28 cellular contexts compared by ENCODE assay signal in genomic region chr7:900331-901040, GRCh38. TPM values are rescaled to one million over a fixed set of nuclear protein-coding genes. Genes with fewer than 3 reads are reported as not detected.
DNase-seq lines count a peak whose midpoint lies in the region; ATAC-seq, FAIRE-seq and TF ChIP-seq lines count a peak whose summit lies in the region.
"Had no signal": no experiment of that assay in that cellular context is flagged by ENCODE, and none has a peak within 500 bp of the region (broad histone marks: within the 10 kb centered on the region; RNA-seq: fewer than 3 reads in every experiment).

No MANE protein-coding gene starts in this region.

- no peaks in the 10 kb centered on the region for H3K9me1 ChIP-seq in K562 (ENCODE audit: control insufficient read depth, insufficient read depth, low read length)

- H3K36me3 ChIP-seq in K562 (ENCODE audit: control insufficient read depth, insufficient read depth, low read length) (peaks cover 28% of the 10 kb centered on the region; the same call in 2 of the 3 replicates), transverse colon (peaks cover 0 to 13% (median 5%) of the 10 kb centered on the region in 4 donors)
- H3K36me3 ChIP-seq: SJCRH30 had no signal

- H3K4me3 Mint-ChIP-seq in neural crest cell: peak overlapping the region; percentile 31
- H3K4me3 Mint-ChIP-seq: activated CD8-positive, alpha-beta T cell treated with anti-CD3 and anti-CD28 coated beads, Interleukin-2, amount 10 ng/mL, durations not matched to agents 7 days and 5 days; activated T-helper 17 cell treated with anti-CD3 and anti-CD28 coated beads, Interleukin-2, amount 50 U/mL, for 72 hours; CD4-positive, alpha-beta T cell; natural killer cell treated with Interleukin-12 subunit alpha and Interleukin-12 subunit beta and Interleukin-15 and Interleukin-18, amount 100 ng/mL, for 72 hours had no signal

- ATAC-seq in right cardiac atrium (no peak), Right ventricle myocardium superior (ENCODE audit: poor library complexity) (no peak), K562 (no peak)

- H3K27me3 ChIP-seq in right cardiac atrium (ENCODE audit: control insufficient read depth, insufficient read depth) (no peaks in the 10 kb centered on the region), K562 (ENCODE audit: control insufficient read depth in 2 of 2, insufficient read depth in 2 of 2, low read length in 2 of 2) (peaks cover 9 to 19% of the 10 kb centered on the region in 2 experiments; a peak in 1 of 5 replicates), transverse colon (no peaks in the 10 kb centered on the region)
- H3K27me3 ChIP-seq: upper lobe of left lung had no signal

- BruUV-seq in K562 (replicated peaks; lab: Mats Ljungman, UMichigan): no TSS peak

- TF ChIP-seq POLR2A in K562 (conservative IDR thresholded peaks at IDR 0.05) (no peak), transverse colon (IDR thresholded peaks at IDR 0.05) (no peak)

- no peaks in the 10 kb centered on the region for H3K4me1 ChIP-seq in right cardiac atrium (ENCODE audit: control insufficient read depth, insufficient read depth, low read length)
- peaks cover 28 to 78% of the 10 kb centered on the region in 2 experiments for H3K4me1 ChIP-seq in K562 (replicated peaks in 1 of 2; ENCODE audit: control insufficient read depth in 2 of 2, insufficient read depth in 2 of 2, low read length in 2 of 2)
- H3K4me1 ChIP-seq in transverse colon: peaks cover 5 to 21% (median 14%) of the 10 kb centered on the region in 4 donors
- H3K4me1 ChIP-seq: gastrocnemius medialis had no signal

- CTCF ChIA-PET in K562 (lab: Yijun Ruan, JAX; ENCODE audit: low intra/inter-chr PET ratio) (no interaction called here), GM10248 (lab: Yijun Ruan, JAX) (interaction anchor here (1.2 kb wide), 2 partner anchors 52 to 165 kb away, joined by 3 read pairs; no protein-coding TSS in a partner anchor)

- POLR2A ChIA-PET in K562 (lab: Yijun Ruan, JAX) (interaction anchor here (1.0 to 2.5 kb wide), 6 partner anchors 9 to 75 kb away, joined by 3 to 8 read pairs (median 4); partner anchors contain the start of genes COX19 and GET4), GM10248 (lab: Yijun Ruan, JAX) (interaction anchor here (0.5 kb wide), 1 partner anchor 74 kb away, joined by 3 read pairs; no protein-coding TSS in a partner anchor)

- H3K36me3 Mint-ChIP-seq in neural crest cell (ENCODE audit: low read depth): peaks cover 6% of the 10 kb centered on the region

- H3K27me3 Mint-ChIP-seq in neural crest cell (ENCODE audit: low read depth): peaks cover 20% of the 10 kb centered on the region
- H3K27me3 Mint-ChIP-seq: activated T-helper 17 cell treated with anti-CD3 and anti-CD28 coated beads, Interleukin-2, amount 50 U/mL, for 72 hours; natural killer cell treated with Interleukin-12 subunit alpha and Interleukin-12 subunit beta and Interleukin-15 and Interleukin-18, amount 100 ng/mL, for 72 hours had no signal

- no peaks in the 10 kb centered on the region for H3K79me2 ChIP-seq in K562 (ENCODE audit: control insufficient read depth, insufficient read depth, low read length)

- H3K9ac ChIP-seq in K562 (ENCODE audit: insufficient read depth in 1 of 2, low read depth in 2 of 2, low read length in 2 of 2): peak overlapping the region in 1 of 2 experiments; percentile 43; a peak in 1 of 4 replicates

- FAIRE-seq in K562 (lab: Jason Lieb, UNC): no peak

- H3K9me3 ChIP-seq in right cardiac atrium (ENCODE audit: control insufficient read depth, low read length) (no peaks in the 10 kb centered on the region), K562 (replicated peaks; ENCODE audit: control insufficient read depth, insufficient read depth, low read depth, low read length) (no peaks in the 10 kb centered on the region), transverse colon (no peaks in the 10 kb centered on the region)
- H3K9me3 ChIP-seq: gastrocnemius medialis, mucosa of descending colon, SJCRH30, upper lobe of left lung had no signal

- H3K4me2 ChIP-seq in K562 (ENCODE audit: insufficient read depth, low read length): no peak overlapping the region

- intact Hi-C loops in right cardiac atrium (cut with DNase I): no loop called here
- intact Hi-C loops in Right ventricle myocardium superior (cut with DNase I): no loop called here
- intact Hi-C loops in K562 (cut with micrococcal nuclease): no loop called here
- intact Hi-C loops in transverse colon (cut with DNase I; ENCODE audit: low total_unique reads): no loop called here

- H2AFZ ChIP-seq in K562 (ENCODE audit: low read depth, low read length): no peak overlapping the region

- no peak overlapping the region for H3K27ac ChIP-seq in right cardiac atrium (ENCODE audit: low read length)
- H3K27ac ChIP-seq in K562 (ENCODE audit: extremely low read depth, low read depth, low read length): no peak overlapping the region
- H3K27ac ChIP-seq in transverse colon: peak overlapping the region; percentile 54 to 82 (median 75)
- H3K27ac ChIP-seq: brain microvascular endothelial cell, gastrocnemius medialis, SJCRH30, skin epidermis, VCaP had no signal

- H3K9me3 Mint-ChIP-seq in neural crest cell: no peaks in the 10 kb centered on the region
- H3K9me3 Mint-ChIP-seq: activated T-helper 17 cell treated with anti-CD3 and anti-CD28 coated beads, Interleukin-2, amount 50 U/mL, for 72 hours; CD4-positive, alpha-beta T cell; natural killer cell treated with Interleukin-12 subunit alpha and Interleukin-12 subunit beta and Interleukin-15 and Interleukin-18, amount 100 ng/mL, for 72 hours had no signal

- TF ChIP-seq RAD21 in K562 (CRISPR knock-in tag; conservative IDR thresholded peaks at IDR 0.05 in 1 of 2, IDR thresholded peaks at IDR 0.05 in 1 of 2): no peak

- WGBS in right cardiac atrium: 84% methylated on average over 26 of the region's 26 CpGs
- WGBS in K562 (ENCODE audit: insufficient coverage, low coverage, missing lambda C conversion rate): 80% methylated on average over 17 of the region's 26 CpGs
- WGBS in transverse colon (ENCODE audit: low coverage in 1 of 2), 2 donors: 82 to 100% methylated on average over 1 to 23 of the region's 26 CpGs

- TF ChIP-seq CTCF in K562 (IDR thresholded peaks at IDR 0.05 in 2 of 3, conservative IDR thresholded peaks at IDR 0.05 in 1 of 3; ENCODE audit: insufficient read depth in 2 of 3, low read depth in 1 of 3, low read length in 3 of 3) (no peak), neural crest cell (conservative IDR thresholded peaks at IDR 0.05) (no peak), transverse colon (IDR thresholded peaks at IDR 0.05) (no peak), GM10248 (IDR thresholded peaks at IDR 0.05; ENCODE audit: control extremely low read depth, extremely low read depth, low read depth, missing control alignments) (no peak)

- DNase-seq in right cardiac atrium (peak in 2 of 3 donors; percentile 29 to 46), Right ventricle myocardium superior (no peak), K562 (ENCODE audit: extremely low read depth in 1 of 4, low spot score in 3 of 4) (no peak), neural crest cell (ENCODE audit: low read depth, low spot score) (no peak), transverse colon (no peak), DMS79 treated with DMSO at 0.1 percent for 48 hours (lab: John Stamatoyannopoulos, UW) (no peak), NK-92 (lab: John Stamatoyannopoulos, UW; ENCODE audit: unreplicated experiment) (no peak), GM10248 (ENCODE audit: extremely low spot score) (no peak)
- DNase-seq: activated CD4-positive, alpha-beta T cell treated with anti-CD3 and anti-CD28 coated beads for 4 hours; activated CD8-positive, alpha-beta T cell treated with anti-CD3 and anti-CD28 coated beads, Interleukin-2, amount 10 ng/mL, durations not matched to agents 7 days and 5 days; activated naive CD4-positive, alpha-beta T cell treated with anti-CD3 and anti-CD28 coated beads, Interleukin-2, amount 50 U/mL, for 16 hours; amniotic stem cell; brain microvascular endothelial cell; CD4-positive, alpha-beta T cell; cerebellar nuclear complex; gastrocnemius medialis; GOT3; left cardiac atrium; NCI-H1417 treated with DMSO at 0.1 percent for 48 hours; stimulated activated CD4-positive, alpha-beta T cell treated with anti-CD3 and anti-CD28 coated beads, Interleukin-1b, Interleukin-23, amount 100 ng/mL, for 48 hours had no signal

- no peak overlapping the region for H3K4me3 ChIP-seq in right cardiac atrium (ENCODE audit: low read length)
- no peak overlapping the region for H3K4me3 ChIP-seq in K562
- H3K4me3 ChIP-seq in transverse colon: no peak overlapping the region
- H3K4me3 ChIP-seq: gastrocnemius medialis, lung, mucosa of descending colon, SJCRH30, skin epidermis, upper lobe of left lung had no signal

- in situ Hi-C loops in K562 (cut with MboI) (no loop called here), transverse colon (cut with MboI; ENCODE audit: low pct_ligation_motif_present in 1 of 4, low pct_unique_long_range_greater_than_20kb in 1 of 4, low sequenced_read_pairs in 3 of 4) (no loop called here)

- H3K27ac Mint-ChIP-seq in neural crest cell (ENCODE audit: unreplicated experiment): no peak overlapping the region
- H3K27ac Mint-ChIP-seq: activated CD8-positive, alpha-beta T cell treated with anti-CD3 and anti-CD28 coated beads, Interleukin-2, amount 10 ng/mL, durations not matched to agents 7 days and 5 days; activated T-helper 17 cell treated with anti-CD3 and anti-CD28 coated beads, Interleukin-2, amount 50 U/mL, for 72 hours; CD4-positive, alpha-beta T cell; natural killer cell treated with Interleukin-12 subunit alpha and Interleukin-12 subunit beta and Interleukin-15 and Interleukin-18, amount 100 ng/mL, for 72 hours had no signal

- H4K20me1 ChIP-seq in K562 (replicated peaks; ENCODE audit: control insufficient read depth, insufficient read depth, low read length): no peaks in the 10 kb centered on the region; the same call in 1 of the 2 replicates

- TF ChIP-seq EP300 in K562 (IDR thresholded peaks at IDR 0.05; ENCODE audit: low read length): no peak
- no peak for TF ChIP-seq EP300 in transverse colon (IDR thresholded peaks at IDR 0.05; ENCODE audit: low read depth)

- no peaks in the 10 kb centered on the region for H3K4me1 Mint-ChIP-seq in neural crest cell
- H3K4me1 Mint-ChIP-seq: activated T-helper 17 cell treated with anti-CD3 and anti-CD28 coated beads, Interleukin-2, amount 50 U/mL, for 72 hours had no signal

RNA-seq across cellular contexts. Expression of gene GET4, which starts 24.1 kb away (rescaled TPM):
- total RNA-seq in right cardiac atrium (10 to 100 TPM; 20.1 to 23.6 (median 22.2) TPM), Right ventricle myocardium superior (20.6 TPM), K562 (2014; rRNA removed) (111 and 135 TPM in 2 replicates), K562 (2014; rRNA removed; fragmentation: Illumina TruSeq; extraction: Trizol) (13.0 and 15.7 TPM in 2 replicates), K562 (2015; rRNA removed; fragmentation: Illumina TruSeq; extraction: Trizol) (37.9 and 40.4 TPM in 2 replicates), K562 (2021) (83.3 and 89.9 TPM in 2 replicates), neural crest cell (50.4 and 55.2 TPM in 2 replicates), transverse colon (100 to 1,000 TPM in 2 of 4 donors, 10 to 100 TPM in 2; 49.4 to 116 (median 85.2) TPM)
- polyA plus RNA-seq in right cardiac atrium (22.2 TPM), K562 (2011; rRNA removed) (45.0 and 45.4 TPM in 2 replicates), K562 (2014; fragmentation: Illumina TruSeq; extraction: Trizol) (33.2 and 48.4 TPM in 2 replicates), K562 (2014; fragmentation: Nextera tagmentation; extraction: Ambion mirVana) (1 to 10 TPM in 1 of 2 experiments, under 1 TPM in 1; 0.99 to 2.0 TPM), K562 (2014; rRNA removed) (122 and 151 TPM in 2 replicates)
- total RNA-seq in K562 (2011; cell fraction: chromatin; rRNA removed; ENCODE audit: low replicate concordance): 48.4 and 118 TPM in 2 replicates
- 96.6 and 125 TPM in 2 replicates for total RNA-seq in K562 (2011; cell fraction: nucleolus; rRNA removed)
- 56.0 and 71.4 TPM in 2 replicates for total RNA-seq in K562 (2011; cell fraction: nucleoplasm; rRNA removed)
- polyA plus RNA-seq in K562 (2011; cell fraction: cytosol; rRNA removed): 69.2 and 135 TPM in 2 replicates
- 114 and 189 TPM in 2 replicates for polyA plus RNA-seq in K562 (2011; cell fraction: nucleus; rRNA removed)
- 53.9 and 82.1 TPM in 2 replicates for polyA plus RNA-seq in K562 (2012)
- polyA minus RNA-seq in K562 (2011; rRNA and poly(A)+ RNA removed): 8.6 and 13.3 TPM in 2 replicates
- 24.0 and 28.9 TPM in 2 replicates for polyA minus RNA-seq in K562 (2011; cell fraction: cytosol; rRNA and poly(A)+ RNA removed)
- polyA minus RNA-seq in K562 (2011; cell fraction: nucleus; rRNA and poly(A)+ RNA removed): 24.9 and 29.6 TPM in 2 replicates

RNA-seq across cellular contexts. Expression of gene ADAP1, which starts 54.0 kb away (rescaled TPM):
- total RNA-seq in right cardiac atrium (1 to 10 TPM; 4.8 to 7.1 (median 6.4) TPM), Right ventricle myocardium superior (6.4 TPM), K562 (2014; rRNA removed) (0.27 and 0.41 TPM in 2 replicates), K562 (2014; rRNA removed; fragmentation: Illumina TruSeq; extraction: Trizol) (not detected in 2 replicates), K562 (2015; rRNA removed; fragmentation: Illumina TruSeq; extraction: Trizol) (0.26 and 0.58 TPM in 2 replicates), K562 (2021) (0.47 and 0.54 TPM in 2 replicates), neural crest cell (5.2 and 6.4 TPM in 2 replicates), transverse colon (100 to 1,000 TPM in 3 of 4 donors, 10 to 100 TPM in 1; 84.9 to 360 (median 169) TPM)
- polyA plus RNA-seq in right cardiac atrium (8.4 TPM), K562 (2011; rRNA removed) (1.1 and 1.4 TPM in 2 replicates), K562 (2014; fragmentation: Illumina TruSeq; extraction: Trizol) (0.68 TPM in 2 replicates), K562 (2014; fragmentation: Nextera tagmentation; extraction: Ambion mirVana) (not detected), K562 (2014; rRNA removed) (0.36 and 0.40 TPM in 2 replicates)
- 0.30 and 3.1 TPM in 2 replicates for total RNA-seq in K562 (2011; cell fraction: chromatin; rRNA removed; ENCODE audit: low replicate concordance)
- 1.1 and 1.8 TPM in 2 replicates for total RNA-seq in K562 (2011; cell fraction: nucleolus; rRNA removed)
- total RNA-seq in K562 (2011; cell fraction: nucleoplasm; rRNA removed): 1.4 and 1.9 TPM in 2 replicates
- 1.7 and 3.9 TPM in 2 replicates for polyA plus RNA-seq in K562 (2011; cell fraction: cytosol; rRNA removed)
- 2.7 and 3.4 TPM in 2 replicates for polyA plus RNA-seq in K562 (2011; cell fraction: nucleus; rRNA removed)
- 0.44 and 2.4 TPM in 2 replicates for polyA plus RNA-seq in K562 (2012)
- polyA minus RNA-seq in K562 (2011; rRNA and poly(A)+ RNA removed): 0.90 and 0.95 TPM in 2 replicates
- 1.1 and 2.2 TPM in 2 replicates for polyA minus RNA-seq in K562 (2011; cell fraction: cytosol; rRNA and poly(A)+ RNA removed)
- polyA minus RNA-seq in K562 (2011; cell fraction: nucleus; rRNA and poly(A)+ RNA removed): 1.7 and 1.9 TPM in 2 replicates

Comparison
In these comparisons a context has a peak if more than half of its experiments do, and no peak if none do; other contexts are left out.
1. DNase-seq: peak in right cardiac atrium (2 of 3); none in Right ventricle myocardium superior (single experiment), K562 (0 of 4), neural crest cell (single experiment), transverse colon (single experiment), DMS79 treated with DMSO at 0.1 percent for 48 hours (single experiment), NK-92 (single experiment) and GM10248 (single experiment).
2. H3K27ac ChIP-seq: peak in transverse colon (4 of 4); none in right cardiac atrium (single experiment) and K562 (single experiment).
3. RNA of gene ADAP1, which starts 54.0 kb away (total RNA-seq): 84.9 to 360 TPM in transverse colon; 4.8 to 7.1 TPM in right cardiac atrium, 6.4 TPM in Right ventricle myocardium superior (single experiment), 5.2 to 6.4 TPM in neural crest cell and 0.26 to 3.1 TPM in K562; every median in the first group is over 10 times any median in the second.